9 cellular contexts compared by ENCODE assay signal in genomic region chr9:127921592-127922120, GRCh38. TPM values are rescaled to one million over a fixed set of nuclear protein-coding genes. Genes with fewer than 3 reads are reported as not detected.
A peak's percentile ranks its signal among the peaks of the same experiment; 100 is the strongest.
DNase-seq lines count a peak whose midpoint lies in the region; ATAC-seq, FAIRE-seq and TF ChIP-seq lines count a peak whose summit lies in the region.
"Had no signal": no experiment of that assay in that cellular context is flagged by ENCODE, and none has a peak within 500 bp of the region (broad histone marks: within the 10 kb centered on the region; RNA-seq: fewer than 3 reads in every experiment).

No MANE protein-coding gene starts in this region.

- H2BK15ac ChIP-seq in IMR-90 (ENCODE audit: low read depth, low read length), result no peak overlapping the region; the same call in 2 of the 3 replicates

- TF ChIP-seq POLR2A in IMR-90 (IDR thresholded peaks at IDR 0.05; ENCODE audit: low read depth, low read length), result no peak; the same call in 1 of the 2 replicates

- peaks cover 24 to 34% of the 10 kb centered on the region in 2 donors for H3K4me1 Mint-ChIP-seq in immature natural killer cell

- H3K36me3 Mint-ChIP-seq in immature natural killer cell, result peaks cover 0 to 3% (median 0%) of the 10 kb centered on the region in 3 donors

- H3K9me3 ChIP-seq in IMR-90 (ENCODE audit: control insufficient read depth, insufficient read depth, low read length), result no peaks in the 10 kb centered on the region

- H3K4ac ChIP-seq in IMR-90 (ENCODE audit: low read depth, low read length), result peak overlapping the region; percentile 75

- H2AFZ ChIP-seq in IMR-90 (replicated peaks; ENCODE audit: low read length, poor library complexity), result peak overlapping the region; percentile 93

- DNase-seq in D721Med (ENCODE audit: insufficient read length, low spot score) (peak; percentile 91), IMR-90 (no peak), T1000 (lab: John Stamatoyannopoulos, UW) (peak; percentile 58), astrocyte of the spinal cord (ENCODE audit: low read depth, low spot score) (peak; percentile 46), immature natural killer cell (peak; percentile 73 to 79 (median 74))
- peak; percentile 73 for DNase-seq in stimulated activated CD4-positive, alpha-beta T cell treated with anti-CD3 and anti-CD28 coated beads, Interleukin-1b, Interleukin-23, amount 100 ng/mL, for 48 hours

- peaks cover 10 to 15% (median 11%) of the 10 kb centered on the region in 3 donors for H3K27me3 Mint-ChIP-seq in immature natural killer cell (ENCODE audit: low read depth in 3 of 3)

- H3K9ac ChIP-seq in IMR-90 (ENCODE audit: low read depth, low read length), result no peak overlapping the region

- no peak overlapping the region for H3K4me3 ChIP-seq in IMR-90 (ENCODE audit: insufficient read depth, low read depth, low read length)
- H3K4me3 ChIP-seq in astrocyte of the spinal cord (ENCODE audit: low read depth, low read length), result no peak overlapping the region

- H4K91ac ChIP-seq in IMR-90 (ENCODE audit: insufficient read depth, low read depth, low read length), result no peak overlapping the region

- TF ChIP-seq CTCF in D721Med (IDR thresholded peaks at IDR 0.05; ENCODE audit: insufficient read depth, missing control alignments), result peak; percentile 86
- peak; percentile 87 for TF ChIP-seq CTCF in IMR-90 (conservative IDR thresholded peaks at IDR 0.05; ENCODE audit: low read depth, low read length)
- TF ChIP-seq CTCF in astrocyte of the spinal cord (IDR thresholded peaks at IDR 0.05; ENCODE audit: low read depth, low read length), result peak; percentile 85

- no TSS peak for BruUV-seq in IMR-90 (replicated peaks; lab: Mats Ljungman, UMichigan)

- no peak for FAIRE-seq in D721Med (lab: Jason Lieb, UNC)
- FAIRE-seq: TTC549 had no signal

- peaks cover 23% of the 10 kb centered on the region for H3K4me1 ChIP-seq in IMR-90 (ENCODE audit: control insufficient read depth, insufficient read depth, low read length)

- peak overlapping the region; percentile 22; the same call in 1 of the 2 replicates for H2BK20ac ChIP-seq in IMR-90 (ENCODE audit: low read depth, low read length)

- peak overlapping the region in 1 of 2 experiments; percentile 73; a peak in 2 of 4 replicates for H4K8ac ChIP-seq in IMR-90 (ENCODE audit: low read depth in 2 of 2, low read length in 2 of 2)

- H3K18ac ChIP-seq in IMR-90 (ENCODE audit: low read depth, low read length), result no peak overlapping the region

- H2AK9ac ChIP-seq in IMR-90 (replicated peaks; ENCODE audit: low read depth, low read length, poor library complexity), result peak overlapping the region; percentile 81

- intact Hi-C loops in IMR-90 (cut with micrococcal nuclease), result loop anchor here (1.0 to 10.0 kb wide), 4 partner anchors 186 to 717 kb away; partner anchors contain the start of gene TOR2A

- dilution Hi-C loops in IMR-90 (cut with HindIII; ENCODE audit: low sequenced_read_pairs, unreplicated experiment), result no loop called here

- H4K20me1 ChIP-seq in IMR-90 (ENCODE audit: insufficient read depth, low read length), result peaks cover 6% of the 10 kb centered on the region

- POLR2A ChIA-PET in IMR-90 (lab: Charles Lee; ENCODE audit: unreplicated experiment), result interaction anchor here (0.6 kb wide), 1 partner anchor 21 kb away, joined by 3 read pairs; no protein-coding TSS in a partner anchor

- peak overlapping the region; percentile 72 for H2AK5ac ChIP-seq in IMR-90 (ENCODE audit: low read depth, low read length)

- no peaks in the 10 kb centered on the region for H3K27me3 ChIP-seq in IMR-90 (ENCODE audit: control insufficient read depth, insufficient read depth, low read length)

- in situ Hi-C loops in IMR-90 (cut with MboI; ENCODE audit: low sequenced_read_pairs) (loop anchor here (5.0 kb wide), 1 partner anchor 334 kb away; no protein-coding TSS in a partner anchor), astrocyte of the spinal cord (cut with HindIII; ENCODE audit: low sequenced_read_pairs) (no loop called here)

- H3K4me2 ChIP-seq in IMR-90 (ENCODE audit: low read depth, low read length), result peak overlapping the region; percentile 53

- H3K56ac ChIP-seq in IMR-90 (ENCODE audit: extremely low read depth, insufficient read depth, low read length), result no peak overlapping the region

- peaks cover 19% of the 10 kb centered on the region for H3K9me1 ChIP-seq in IMR-90 (ENCODE audit: insufficient read depth, low read length)

- H3K27ac ChIP-seq in IMR-90 (ENCODE audit: insufficient read depth, low read length), result no peak overlapping the region

- H2BK120ac ChIP-seq in IMR-90 (ENCODE audit: low read depth, low read length), result peak overlapping the region; percentile 47; the same call in 1 of the 2 replicates

- peak; percentile 8; the same call in 1 of the 2 replicates for ATAC-seq in IMR-90 (ENCODE audit: low read depth)
- no peak for ATAC-seq in HG03108 (IDR thresholded peaks at IDR 0.05; ENCODE audit: unreplicated experiment)
- no peak for ATAC-seq in GM19395 (IDR thresholded peaks at IDR 0.05; ENCODE audit: unreplicated experiment)

- no peak overlapping the region for H3K23ac ChIP-seq in IMR-90 (ENCODE audit: low read depth, low read length)

- peak overlapping the region in 2 of 5 donors; percentile 13 to 43 for H3K4me3 Mint-ChIP-seq in immature natural killer cell

- peak; percentile 95 for TF ChIP-seq RAD21 in IMR-90 (IDR thresholded peaks at IDR 0.05; ENCODE audit: low read length)

- no peaks in the 10 kb centered on the region for H3K9me3 Mint-ChIP-seq in immature natural killer cell

- peaks cover 0 to 12% of the 10 kb centered on the region in 2 experiments; a peak in 2 of 4 replicates for H3K79me1 ChIP-seq in IMR-90 (ENCODE audit: low read depth in 1 of 2, low read length in 2 of 2)

- CTCF ChIA-PET in IMR-90 (lab: Yijun Ruan, JAX), result interaction anchor here (0.8 to 1.2 kb wide), 4 partner anchors 9 to 332 kb away, joined by 3 to 4 read pairs (median 4); partner anchors contain the start of gene TOR2A

- H3K27ac Mint-ChIP-seq in immature natural killer cell, result peak overlapping the region in 2 of 6 donors; percentile 71 to 83

- H4K5ac ChIP-seq in IMR-90 (ENCODE audit: low read depth, low read length), result no peak overlapping the region

- no peak overlapping the region for H3K14ac ChIP-seq in IMR-90 (replicated peaks; ENCODE audit: low read depth, low read length)

- no peaks in the 10 kb centered on the region for H3K36me3 ChIP-seq in IMR-90 (ENCODE audit: control insufficient read depth, insufficient read depth, low read length)

- no peak overlapping the region for H2BK5ac ChIP-seq in IMR-90 (ENCODE audit: low read depth, low read length, poor library complexity, severe bottlenecking)

- WGBS in IMR-90 (ENCODE audit: extremely low coverage in 2 of 2, insufficient read length in 1 of 2), 2 experiments, result 3% methylated on average over 21 of the region's 45 CpGs; no CpG with 5 or more reads in 1 of the 2 experiments

TF ChIP-seq in IMR-90, 13 proteins besides CTCF, POLR2A, EP300 and RAD21 (continues in another document):
- TF ChIP-seq MXI1 (IDR thresholded peaks at IDR 0.05; ENCODE audit: borderline replicate concordance, low read depth, low read length) (no peak), RCOR1 (IDR thresholded peaks at IDR 0.05; ENCODE audit: insufficient replicate concordance, low read length) (no peak), BHLHE40 (IDR thresholded peaks at IDR 0.05; ENCODE audit: low read depth, low read length) (no peak; the same call in 1 of the 2 replicates), RFX5 (IDR thresholded peaks at IDR 0.05; ENCODE audit: low read depth, low read length) (no peak), NFE2L2 (IDR thresholded peaks at IDR 0.05; ENCODE audit: low read depth, low read length) (no peak), MAZ (IDR thresholded peaks at IDR 0.05; ENCODE audit: borderline replicate concordance, low read depth, low read length) (peak; percentile 11; the same call in 1 of the 2 replicates), SMC3 (IDR thresholded peaks at IDR 0.05; ENCODE audit: low read depth, low read length) (peak; percentile 74)
- TF ChIP-seq, protein P1, sequence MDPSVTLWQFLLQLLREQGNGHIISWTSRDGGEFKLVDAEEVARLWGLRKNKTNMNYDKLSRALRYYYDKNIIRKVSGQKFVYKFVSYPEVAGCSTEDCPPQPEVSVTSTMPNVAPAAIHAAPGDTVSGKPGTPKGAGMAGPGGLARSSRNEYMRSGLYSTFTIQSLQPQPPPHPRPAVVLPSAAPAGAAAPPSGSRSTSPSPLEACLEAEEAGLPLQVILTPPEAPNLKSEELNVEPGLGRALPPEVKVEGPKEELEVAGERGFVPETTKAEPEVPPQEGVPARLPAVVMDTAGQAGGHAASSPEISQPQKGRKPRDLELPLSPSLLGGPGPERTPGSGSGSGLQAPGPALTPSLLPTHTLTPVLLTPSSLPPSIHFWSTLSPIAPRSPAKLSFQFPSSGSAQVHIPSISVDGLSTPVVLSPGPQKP (IDR thresholded peaks at IDR 0.05; ENCODE audit: borderline replicate concordance, low read depth, low read length), result no peak

RNA-seq across cellular contexts. Expression of gene ST6GALNAC4, which starts 4.8 kb away (rescaled TPM):
- 11.9 and 12.5 TPM in 2 replicates for total RNA-seq in IMR-90 (2012; rRNA removed)
- 32.9 and 42.2 TPM in 2 replicates for polyA plus RNA-seq in IMR-90 (2012; rRNA removed)
- 18.6 and 48.3 TPM in 2 replicates for polyA plus RNA-seq in IMR-90 (2012; cell fraction: cytosol; rRNA removed)
- polyA plus RNA-seq in IMR-90 (2012; cell fraction: nucleus; rRNA removed; ENCODE audit: low replicate concordance), result 25.4 and 59.2 TPM in 2 replicates
- polyA plus RNA-seq in immature natural killer cell, result 10 to 100 TPM in 1 of 3 donors, 1 to 10 TPM in 2; 8.7 to 20.1 (median 9.1) TPM

RNA-seq across cellular contexts. Expression of gene PIP5KL1, which starts 8.9 kb away (rescaled TPM):
- total RNA-seq in IMR-90 (2012; rRNA removed), result 0.28 and 0.36 TPM in 2 replicates
- polyA plus RNA-seq in IMR-90 (2012; rRNA removed) (2.7 and 3.6 TPM in 2 replicates), immature natural killer cell (under 1 TPM in 2 of 3 donors, not detected in 1; 0.14 to 0.18 TPM)
- 2.5 and 3.4 TPM in 2 replicates for polyA plus RNA-seq in IMR-90 (2012; cell fraction: cytosol; rRNA removed)
- 22.0 and 36.8 TPM in 2 replicates for polyA plus RNA-seq in IMR-90 (2012; cell fraction: nucleus; rRNA removed; ENCODE audit: low replicate concordance)

RNA-seq across cellular contexts. Expression of gene DPM2, which starts 16.0 kb away (rescaled TPM):
- 10.8 TPM in 2 replicates for total RNA-seq in IMR-90 (2012; rRNA removed)
- polyA plus RNA-seq in IMR-90 (2012; rRNA removed), result 60.6 and 60.9 TPM in 2 replicates
- polyA plus RNA-seq in IMR-90 (2012; cell fraction: cytosol; rRNA removed), result 40.8 and 52.3 TPM in 2 replicates
- polyA plus RNA-seq in IMR-90 (2012; cell fraction: nucleus; rRNA removed; ENCODE audit: low replicate concordance), result 40.3 and 50.7 TPM in 2 replicates
- 10 to 100 TPM; 48.0 to 79.7 (median 59.8) TPM for polyA plus RNA-seq in immature natural killer cell

RNA-seq across cellular contexts. Expression of gene ST6GALNAC6, which starts 22.3 kb away (rescaled TPM):
- total RNA-seq in IMR-90 (2012; rRNA removed), result 35.3 and 35.7 TPM in 2 replicates
- polyA plus RNA-seq in IMR-90 (2012; rRNA removed), result 47.6 and 48.6 TPM in 2 replicates
- 41.6 and 60.0 TPM in 2 replicates for polyA plus RNA-seq in IMR-90 (2012; cell fraction: cytosol; rRNA removed)
- polyA plus RNA-seq in IMR-90 (2012; cell fraction: nucleus; rRNA removed; ENCODE audit: low replicate concordance), result 105 and 190 TPM in 2 replicates
- polyA plus RNA-seq in immature natural killer cell, result 10 to 100 TPM; 84.0 to 97.8 (median 94.1) TPM

RNA-seq across cellular contexts. Expression of gene AK1, which starts 44.2 kb away (rescaled TPM):
- 44.8 and 51.4 TPM in 2 replicates for total RNA-seq in IMR-90 (2012; rRNA removed)
- polyA plus RNA-seq in IMR-90 (2012; rRNA removed), result 119 and 126 TPM in 2 replicates
- polyA plus RNA-seq in IMR-90 (2012; cell fraction: cytosol; rRNA removed), result 146 and 387 TPM in 2 replicates
- 158 and 207 TPM in 2 replicates for polyA plus RNA-seq in IMR-90 (2012; cell fraction: nucleus; rRNA removed; ENCODE audit: low replicate concordance)
- polyA plus RNA-seq in immature natural killer cell, result 1 to 10 TPM in 1 of 3 donors, under 1 TPM in 1, not detected in 1; 0.12 to 1.0 TPM
